ENCODE assay signal across 2 cellular contexts in the genomic region with DNA sequence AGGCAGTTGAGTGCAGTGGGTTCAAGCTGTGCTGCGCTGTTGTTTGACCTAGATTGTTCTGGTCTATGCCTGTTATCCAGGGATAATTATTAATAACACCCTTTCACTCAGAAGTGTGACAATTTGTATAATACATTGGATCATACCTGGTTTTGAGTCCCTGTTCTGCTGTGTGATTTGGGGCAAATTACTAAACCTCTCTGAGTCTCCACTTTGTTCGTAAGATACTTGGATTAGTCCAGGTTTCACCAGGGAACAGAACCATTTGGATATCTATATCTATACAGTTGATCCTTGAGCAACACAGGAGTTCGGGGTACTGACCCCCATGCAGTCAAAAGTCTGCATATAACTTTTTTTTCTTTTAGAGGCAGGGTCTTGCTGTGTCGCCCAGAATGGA.
A peak's percentile ranks its signal among the peaks of the same experiment; 100 is the strongest.
TF ChIP-seq lines count a peak whose summit lies in the region.

No MANE protein-coding gene starts in this region.

TF ChIP-seq in A549, 52 proteins besides CTCF, POLR2A, EP300 and RAD21:
- TF ChIP-seq ZFP36 (IDR thresholded peaks at IDR 0.05; ENCODE audit: borderline replicate concordance, partially characterized antibody) (peak; percentile 36), HMGXB4 (CRISPR knock-in tag; IDR thresholded peaks at IDR 0.05; ENCODE audit: borderline replicate concordance) (no peak)
TF ChIP-seq in A549: peak in this region for 1.

TF ChIP-seq in K562, 482 proteins besides CTCF, POLR2A, EP300 and RAD21 (continues in another document):
- TF ChIP-seq HMG20B (CRISPR knock-in tag; IDR thresholded peaks at IDR 0.05) (no peak), ZNF41 (CRISPR knock-in tag; conservative IDR thresholded peaks at IDR 0.05) (no peak), LEF1 (IDR thresholded peaks at IDR 0.05) (no peak), C11orf30 (IDR thresholded peaks at IDR 0.05; ENCODE audit: low read depth) (no peak), ZFP36 (IDR thresholded peaks at IDR 0.05; ENCODE audit: low read depth, low read length, partially characterized antibody) (peak; percentile 71), CSDE1 (IDR thresholded peaks at IDR 0.05) (no peak), ZBTB1 (CRISPR knock-in tag; IDR thresholded peaks at IDR 0.05; ENCODE audit: borderline replicate concordance, low read depth) (no peak), ZC3H4 (CRISPR knock-in tag; IDR thresholded peaks at IDR 0.05; ENCODE audit: borderline replicate concordance) (no peak), SMARCA5 (IDR thresholded peaks at IDR 0.05) (0 out of 2 replicates have a peak, but pooled peaks have one; percentile 31), ZNF263 (CRISPR knock-in tag; IDR thresholded peaks at IDR 0.05; ENCODE audit: borderline replicate concordance) (no peak), MIER1 (IDR thresholded peaks at IDR 0.05; ENCODE audit: low read depth) (no peak), HDGF (IDR thresholded peaks at IDR 0.05) (no peak), ZNF318 (IDR thresholded peaks at IDR 0.05; ENCODE audit: borderline replicate concordance in 1 of 2, low read depth in 1 of 2) (no peak), ZKSCAN3 (CRISPR knock-in tag; IDR thresholded peaks at IDR 0.05) (no peak), CHCHD3 (CRISPR knock-in tag; IDR thresholded peaks at IDR 0.05) (no peak), ZBTB11 (CRISPR knock-in tag; IDR thresholded peaks at IDR 0.05) (no peak), ZNF217 (CRISPR knock-in tag; IDR thresholded peaks at IDR 0.05) (no peak), TCFL5 (CRISPR knock-in tag; conservative IDR thresholded peaks at IDR 0.05) (no peak), ZNF121 (CRISPR knock-in tag; conservative IDR thresholded peaks at IDR 0.05) (0 out of 2 replicates have a peak, but pooled peaks have one; percentile 4), CBFA2T3 (IDR thresholded peaks at IDR 0.05) (no peak), TFAM (CRISPR knock-in tag; conservative IDR thresholded peaks at IDR 0.05) (no peak), DNMT1 (IDR thresholded peaks at IDR 0.05) (no peak), KAT2B (IDR thresholded peaks at IDR 0.05; ENCODE audit: low read depth, low read length) (no peak), ZNF384 (IDR thresholded peaks at IDR 0.05; ENCODE audit: low read depth, low read length) (no peak), ZNF507 (tag; conservative IDR thresholded peaks at IDR 0.05) (no peak), CAMTA2 (CRISPR knock-in tag; conservative IDR thresholded peaks at IDR 0.05) (no peak), ZNF274 (IDR thresholded peaks at IDR 0.05; ENCODE audit: borderline replicate concordance, low read depth, low read length) (no peak), SAFB (IDR thresholded peaks at IDR 0.05; ENCODE audit: borderline replicate concordance, low read depth, low read length) (no peak), TCF7L2 (IDR thresholded peaks at IDR 0.05; ENCODE audit: low read depth, low read length) (no peak), HDAC2 (IDR thresholded peaks at IDR 0.05) (peak; percentile 51; the same call in 1 of the 2 replicates), KLF13 (tag; IDR thresholded peaks at IDR 0.05; ENCODE audit: borderline replicate concordance, low read depth) (no peak), TCF7 (IDR thresholded peaks at IDR 0.05; ENCODE audit: borderline replicate concordance) (no peak), HEY1 (CRISPR knock-in tag; IDR thresholded peaks at IDR 0.05; ENCODE audit: borderline replicate concordance) (no peak), RCOR1 (IDR thresholded peaks at IDR 0.05; ENCODE audit: borderline replicate concordance in 1 of 2, low read depth in 2 of 2, low read length in 2 of 2) (no peak), ADNP (tag; IDR thresholded peaks at IDR 0.05) (0 out of 2 replicates have a peak, but pooled peaks have one; percentile 28)
- TF ChIP-seq, protein P1, sequence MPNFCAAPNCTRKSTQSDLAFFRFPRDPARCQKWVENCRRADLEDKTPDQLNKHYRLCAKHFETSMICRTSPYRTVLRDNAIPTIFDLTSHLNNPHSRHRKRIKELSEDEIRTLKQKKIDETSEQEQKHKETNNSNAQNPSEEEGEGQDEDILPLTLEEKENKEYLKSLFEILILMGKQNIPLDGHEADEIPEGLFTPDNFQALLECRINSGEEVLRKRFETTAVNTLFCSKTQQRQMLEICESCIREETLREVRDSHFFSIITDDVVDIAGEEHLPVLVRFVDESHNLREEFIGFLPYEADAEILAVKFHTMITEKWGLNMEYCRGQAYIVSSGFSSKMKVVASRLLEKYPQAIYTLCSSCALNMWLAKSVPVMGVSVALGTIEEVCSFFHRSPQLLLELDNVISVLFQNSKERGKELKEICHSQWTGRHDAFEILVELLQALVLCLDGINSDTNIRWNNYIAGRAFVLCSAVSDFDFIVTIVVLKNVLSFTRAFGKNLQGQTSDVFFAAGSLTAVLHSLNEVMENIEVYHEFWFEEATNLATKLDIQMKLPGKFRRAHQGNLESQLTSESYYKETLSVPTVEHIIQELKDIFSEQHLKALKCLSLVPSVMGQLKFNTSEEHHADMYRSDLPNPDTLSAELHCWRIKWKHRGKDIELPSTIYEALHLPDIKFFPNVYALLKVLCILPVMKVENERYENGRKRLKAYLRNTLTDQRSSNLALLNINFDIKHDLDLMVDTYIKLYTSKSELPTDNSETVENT (CRISPR knock-in tag; IDR thresholded peaks at IDR 0.05): no peak
- TF ChIP-seq, protein P2, sequence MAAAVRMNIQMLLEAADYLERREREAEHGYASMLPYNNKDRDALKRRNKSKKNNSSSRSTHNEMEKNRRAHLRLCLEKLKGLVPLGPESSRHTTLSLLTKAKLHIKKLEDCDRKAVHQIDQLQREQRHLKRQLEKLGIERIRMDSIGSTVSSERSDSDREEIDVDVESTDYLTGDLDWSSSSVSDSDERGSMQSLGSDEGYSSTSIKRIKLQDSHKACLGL (CRISPR knock-in tag; IDR thresholded peaks at IDR 0.05; ENCODE audit: borderline replicate concordance, poor library complexity, severe bottlenecking): no peak
- TF ChIP-seq, protein P3, sequence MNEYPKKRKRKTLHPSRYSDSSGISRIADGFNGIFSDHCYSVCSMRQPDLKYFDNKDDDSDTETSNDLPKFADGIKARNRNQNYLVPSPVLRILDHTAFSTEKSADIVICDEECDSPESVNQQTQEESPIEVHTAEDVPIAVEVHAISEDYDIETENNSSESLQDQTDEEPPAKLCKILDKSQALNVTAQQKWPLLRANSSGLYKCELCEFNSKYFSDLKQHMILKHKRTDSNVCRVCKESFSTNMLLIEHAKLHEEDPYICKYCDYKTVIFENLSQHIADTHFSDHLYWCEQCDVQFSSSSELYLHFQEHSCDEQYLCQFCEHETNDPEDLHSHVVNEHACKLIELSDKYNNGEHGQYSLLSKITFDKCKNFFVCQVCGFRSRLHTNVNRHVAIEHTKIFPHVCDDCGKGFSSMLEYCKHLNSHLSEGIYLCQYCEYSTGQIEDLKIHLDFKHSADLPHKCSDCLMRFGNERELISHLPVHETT (CRISPR knock-in tag; conservative IDR thresholded peaks at IDR 0.05 in 1 of 2, IDR thresholded peaks at IDR 0.05 in 1 of 2): no peak
- TF ChIP-seq, protein P4, sequence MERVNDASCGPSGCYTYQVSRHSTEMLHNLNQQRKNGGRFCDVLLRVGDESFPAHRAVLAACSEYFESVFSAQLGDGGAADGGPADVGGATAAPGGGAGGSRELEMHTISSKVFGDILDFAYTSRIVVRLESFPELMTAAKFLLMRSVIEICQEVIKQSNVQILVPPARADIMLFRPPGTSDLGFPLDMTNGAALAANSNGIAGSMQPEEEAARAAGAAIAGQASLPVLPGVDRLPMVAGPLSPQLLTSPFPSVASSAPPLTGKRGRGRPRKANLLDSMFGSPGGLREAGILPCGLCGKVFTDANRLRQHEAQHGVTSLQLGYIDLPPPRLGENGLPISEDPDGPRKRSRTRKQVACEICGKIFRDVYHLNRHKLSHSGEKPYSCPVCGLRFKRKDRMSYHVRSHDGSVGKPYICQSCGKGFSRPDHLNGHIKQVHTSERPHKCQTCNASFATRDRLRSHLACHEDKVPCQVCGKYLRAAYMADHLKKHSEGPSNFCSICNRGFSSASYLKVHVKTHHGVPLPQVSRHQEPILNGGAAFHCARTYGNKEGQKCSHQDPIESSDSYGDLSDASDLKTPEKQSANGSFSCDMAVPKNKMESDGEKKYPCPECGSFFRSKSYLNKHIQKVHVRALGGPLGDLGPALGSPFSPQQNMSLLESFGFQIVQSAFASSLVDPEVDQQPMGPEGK (CRISPR knock-in tag; IDR thresholded peaks at IDR 0.05; ENCODE audit: borderline replicate concordance): no peak
- TF ChIP-seq, protein P5, sequence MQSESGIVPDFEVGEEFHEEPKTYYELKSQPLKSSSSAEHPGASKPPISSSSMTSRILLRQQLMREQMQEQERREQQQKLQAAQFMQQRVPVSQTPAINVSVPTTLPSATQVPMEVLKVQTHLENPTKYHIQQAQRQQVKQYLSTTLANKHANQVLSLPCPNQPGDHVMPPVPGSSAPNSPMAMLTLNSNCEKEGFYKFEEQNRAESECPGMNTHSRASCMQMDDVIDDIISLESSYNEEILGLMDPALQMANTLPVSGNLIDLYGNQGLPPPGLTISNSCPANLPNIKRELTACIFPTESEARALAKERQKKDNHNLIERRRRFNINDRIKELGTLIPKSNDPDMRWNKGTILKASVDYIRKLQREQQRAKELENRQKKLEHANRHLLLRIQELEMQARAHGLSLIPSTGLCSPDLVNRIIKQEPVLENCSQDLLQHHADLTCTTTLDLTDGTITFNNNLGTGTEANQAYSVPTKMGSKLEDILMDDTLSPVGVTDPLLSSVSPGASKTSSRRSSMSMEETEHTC (IDR thresholded peaks at IDR 0.05): no peak
- TF ChIP-seq, protein P6, sequence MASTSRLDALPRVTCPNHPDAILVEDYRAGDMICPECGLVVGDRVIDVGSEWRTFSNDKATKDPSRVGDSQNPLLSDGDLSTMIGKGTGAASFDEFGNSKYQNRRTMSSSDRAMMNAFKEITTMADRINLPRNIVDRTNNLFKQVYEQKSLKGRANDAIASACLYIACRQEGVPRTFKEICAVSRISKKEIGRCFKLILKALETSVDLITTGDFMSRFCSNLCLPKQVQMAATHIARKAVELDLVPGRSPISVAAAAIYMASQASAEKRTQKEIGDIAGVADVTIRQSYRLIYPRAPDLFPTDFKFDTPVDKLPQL (IDR thresholded peaks at IDR 0.05; ENCODE audit: extremely low read depth, insufficient read length): no peak
